20 cellular contexts compared by ENCODE assay signal in genomic region chr1:93906480-93906879, GRCh38. TPM values are rescaled to one million over a fixed set of nuclear protein-coding genes. Genes with fewer than 3 reads are reported as not detected.
DNase-seq lines count a peak whose midpoint lies in the region; ATAC-seq, FAIRE-seq and TF ChIP-seq lines count a peak whose summit lies in the region.
"Had no signal": no experiment of that assay in that cellular context is flagged by ENCODE, and none has a peak within 500 bp of the region (broad histone marks: within the 10 kb centered on the region; RNA-seq: fewer than 3 reads in every experiment).

No MANE protein-coding gene starts in this region.

- peaks cover 0 to 6% (median 0%) of the 10 kb centered on the region in 11 experiments; a peak in 3 of 22 replicates for H3K9me3 ChIP-seq in BLaER1 treated with 17β-estradiol and CSF1 and Interleukin-3, amounts not matched to agents 10 nM and 100 nM (replicated peaks in 1 of 11)
- H3K9me3 ChIP-seq in IMR-90 (ENCODE audit: control insufficient read depth, insufficient read depth, low read length), result no peaks in the 10 kb centered on the region
- peaks cover 2% of the 10 kb centered on the region; the same call in 1 of the 2 replicates for H3K9me3 ChIP-seq in K562 (replicated peaks; ENCODE audit: control insufficient read depth, insufficient read depth, low read depth, low read length)
- no peaks in the 10 kb centered on the region for H3K9me3 ChIP-seq in osteoblast (ENCODE audit: low read depth, low read length)
- H3K9me3 ChIP-seq in psoas muscle, result peaks cover 3% of the 10 kb centered on the region
- H3K9me3 ChIP-seq: ascending aorta, BE2C, testis had no signal

- ATAC-seq in IMR-90 (ENCODE audit: low read depth) (no peak), K562 (no peak), psoas muscle (no peak)
- ATAC-seq: activated CD8-positive, alpha-beta T cell treated with anti-CD3 and anti-CD28 coated beads, Interleukin-2, amount 10 ng/mL, durations not matched to agents 7 days and 5 days; heart left ventricle had no signal

- TF ChIP-seq RAD21 in IMR-90 (IDR thresholded peaks at IDR 0.05; ENCODE audit: low read length) (no peak), K562 (CRISPR knock-in tag; conservative IDR thresholded peaks at IDR 0.05 in 1 of 2, IDR thresholded peaks at IDR 0.05 in 1 of 2) (no peak)

- H3K14ac ChIP-seq in IMR-90 (replicated peaks; ENCODE audit: low read depth, low read length), result no peak overlapping the region

- H3K4me3 ChIP-seq in BLaER1 treated with 17β-estradiol and CSF1 and Interleukin-3, amounts not matched to agents 10 nM and 100 nM, result peak overlapping the region in 1 of 10 experiments; percentile 91; a peak in 1 of 20 replicates
- no peak overlapping the region for H3K4me3 ChIP-seq in IMR-90 (ENCODE audit: insufficient read depth, low read depth, low read length)
- H3K4me3 ChIP-seq in K562, result peak overlapping the region; percentile 98; the same call in 1 of the 2 replicates
- no peak overlapping the region for H3K4me3 ChIP-seq in osteoblast (ENCODE audit: insufficient read depth, low read length)
- no peak overlapping the region for H3K4me3 ChIP-seq in psoas muscle
- H3K4me3 ChIP-seq: coronary artery, heart left ventricle, testis had no signal

- H3K23ac ChIP-seq in IMR-90 (ENCODE audit: low read depth, low read length), result 0 out of 2 replicates have a peak overlapping the region, but pooled peaks have one; percentile 10

- no peak overlapping the region for H4K5ac ChIP-seq in IMR-90 (ENCODE audit: low read depth, low read length)

- no peak overlapping the region for H2AK9ac ChIP-seq in IMR-90 (replicated peaks; ENCODE audit: low read depth, low read length, poor library complexity)

- no peak overlapping the region for H3K56ac ChIP-seq in IMR-90 (ENCODE audit: extremely low read depth, insufficient read depth, low read length)

- DNase-seq in IMR-90 (no peak), K562 (ENCODE audit: extremely low read depth in 1 of 4, low spot score in 3 of 4) (no peak), osteoblast (ENCODE audit: insufficient read length, low spot score, missing footprints) (no peak), germinal center (ENCODE audit: low spot score) (no peak), psoas muscle (no peak), mesenteric fat pad (ENCODE audit: low spot score) (no peak), GM12891 (ENCODE audit: insufficient read length, low spot score) (no peak)
- DNase-seq: activated CD8-positive, alpha-beta T cell treated with anti-CD3 and anti-CD28 coated beads, Interleukin-2, amount 10 ng/mL, durations not matched to agents 7 days and 5 days; activated effector memory CD4-positive, alpha-beta T cell treated with anti-CD3 and anti-CD28 coated beads, Interleukin-2, amount 50 U/mL, for 16 hours; BE2C; DMS53; heart left ventricle; NCI-H1092; NCI-H82; stimulated activated CD4-positive, alpha-beta T cell treated with anti-CD3 and anti-CD28 coated beads, Interleukin-4, amount 100 ng/mL, for 4 hours; testis had no signal

- peaks cover 72% of the 10 kb centered on the region for H3K79me2 ChIP-seq in K562 (ENCODE audit: control insufficient read depth, insufficient read depth, low read length)
- peaks cover 57% of the 10 kb centered on the region for H3K79me2 ChIP-seq in osteoblast (ENCODE audit: insufficient read depth, low read length)

- BruUV-seq in IMR-90 (replicated peaks; lab: Mats Ljungman, UMichigan) (no TSS peak), K562 (replicated peaks; lab: Mats Ljungman, UMichigan) (no TSS peak)

- H4K91ac ChIP-seq in IMR-90 (ENCODE audit: insufficient read depth, low read depth, low read length), result no peak overlapping the region

- H3K4me1 ChIP-seq in BLaER1 treated with 17β-estradiol and CSF1 and Interleukin-3, amounts not matched to agents 10 nM and 100 nM, result peaks cover 34 to 57% (median 47%) of the 10 kb centered on the region in 10 experiments
- H3K4me1 ChIP-seq in IMR-90 (ENCODE audit: control insufficient read depth, insufficient read depth, low read length) (peaks cover 4% of the 10 kb centered on the region), K562 (replicated peaks in 1 of 2; ENCODE audit: control insufficient read depth in 2 of 2, insufficient read depth in 2 of 2, low read length in 2 of 2) (peaks cover 9 to 19% of the 10 kb centered on the region in 2 experiments; a peak in 4 of 5 replicates), osteoblast (ENCODE audit: insufficient read depth, low read length) (peaks cover 24% of the 10 kb centered on the region), psoas muscle (peaks cover 39% of the 10 kb centered on the region)
- H3K4me1 ChIP-seq: BE2C had no signal

- H3K9me1 ChIP-seq in IMR-90 (ENCODE audit: insufficient read depth, low read length), result peaks cover 3% of the 10 kb centered on the region; the same call in 1 of the 2 replicates
- no peaks in the 10 kb centered on the region for H3K9me1 ChIP-seq in K562 (ENCODE audit: control insufficient read depth, insufficient read depth, low read length)

- no peak overlapping the region for H2AFZ ChIP-seq in IMR-90 (replicated peaks; ENCODE audit: low read length, poor library complexity)
- no peak overlapping the region for H2AFZ ChIP-seq in K562 (ENCODE audit: low read depth, low read length)
- H2AFZ ChIP-seq in osteoblast (ENCODE audit: low read length), result no peak overlapping the region

- no peaks in the 10 kb centered on the region for H3K27me3 ChIP-seq in BLaER1 treated with 17β-estradiol and CSF1 and Interleukin-3, amounts not matched to agents 10 nM and 100 nM
- no peaks in the 10 kb centered on the region for H3K27me3 ChIP-seq in IMR-90 (ENCODE audit: control insufficient read depth, insufficient read depth, low read length)
- no peaks in the 10 kb centered on the region for H3K27me3 ChIP-seq in K562 (ENCODE audit: control insufficient read depth in 2 of 2, insufficient read depth in 2 of 2, low read length in 2 of 2)
- no peaks in the 10 kb centered on the region for H3K27me3 ChIP-seq in osteoblast (ENCODE audit: insufficient read depth, low read length)
- no peaks in the 10 kb centered on the region for H3K27me3 ChIP-seq in psoas muscle (ENCODE audit: insufficient read depth in 3 of 3, low read length in 2 of 3)
- H3K27me3 ChIP-seq: ascending aorta, BE2C, heart left ventricle, testis had no signal

- no peak overlapping the region for H2BK120ac ChIP-seq in IMR-90 (ENCODE audit: low read depth, low read length)

- H2AK5ac ChIP-seq in IMR-90 (ENCODE audit: low read depth, low read length), result no peak overlapping the region

- H4K20me1 ChIP-seq in BLaER1 treated with 17β-estradiol and CSF1 and Interleukin-3, amounts not matched to agents 10 nM and 100 nM, result peaks cover 0 to 74% (median 6%) of the 10 kb centered on the region in 11 experiments; a peak in 9 of 22 replicates
- peaks cover 47% of the 10 kb centered on the region; the same call in 1 of the 2 replicates for H4K20me1 ChIP-seq in IMR-90 (ENCODE audit: insufficient read depth, low read length)
- H4K20me1 ChIP-seq in K562 (replicated peaks; ENCODE audit: control insufficient read depth, insufficient read depth, low read length), result peaks cover 15% of the 10 kb centered on the region
- H4K20me1 ChIP-seq in osteoblast (ENCODE audit: insufficient read depth, low read length), result peaks cover 26% of the 10 kb centered on the region

- TF ChIP-seq POLR2A in IMR-90 (IDR thresholded peaks at IDR 0.05; ENCODE audit: low read depth, low read length), result no peak
- no peak for TF ChIP-seq POLR2A in K562 (conservative IDR thresholded peaks at IDR 0.05)
- no peak for TF ChIP-seq POLR2A in GM12891 (IDR thresholded peaks at IDR 0.05; ENCODE audit: low read depth, low read length)

- FAIRE-seq in K562 (lab: Jason Lieb, UNC) (no peak), GM12891 (lab: Jason Lieb, UNC) (no peak)
- FAIRE-seq: GM19239 had no signal

- in situ Hi-C loops in IMR-90 (cut with MboI; ENCODE audit: low sequenced_read_pairs) (no loop called here), K562 (cut with MboI) (no loop called here)

- dilution Hi-C loops in IMR-90 (cut with HindIII; ENCODE audit: low sequenced_read_pairs, unreplicated experiment), result no loop called here

- no CpG with 5 or more reads among the region's 3 CpGs for WGBS in IMR-90 (ENCODE audit: extremely low coverage in 2 of 2, insufficient read length in 1 of 2), 2 experiments
- WGBS in K562 (ENCODE audit: insufficient coverage, low coverage, missing lambda C conversion rate), result 62% methylated on average over 3 of the region's 3 CpGs
- WGBS in psoas muscle, 3 donors, result 94 to 97% (median 96%) methylated on average over 3 of the region's 3 CpGs

- H2BK15ac ChIP-seq in IMR-90 (ENCODE audit: low read depth, low read length), result no peak overlapping the region

- intact Hi-C loops in IMR-90 (cut with micrococcal nuclease), result loop anchor here (10.0 kb wide), 2 partner anchors 328 to 898 kb away; partner anchors contain the start of gene ARHGAP29
- intact Hi-C loops in K562 (cut with micrococcal nuclease), result no loop called here
- intact Hi-C loops in psoas muscle (cut with DNase I), result loop anchor here in 1 of 2 donors (5.0 kb wide), 1 partner anchor 61 kb away; no protein-coding TSS in a partner anchor

- POLR2A ChIA-PET in IMR-90 (lab: Charles Lee; ENCODE audit: unreplicated experiment), result no interaction called here
- POLR2A ChIA-PET in K562 (lab: Yijun Ruan, JAX), result interaction anchor here (2.3 kb wide), 1 partner anchor 27 kb away, joined by 10 read pairs; the partner anchor contains the start of gene DNTTIP2

- H2BK20ac ChIP-seq in IMR-90 (ENCODE audit: low read depth, low read length), result no peak overlapping the region

- H3K79me1 ChIP-seq in IMR-90 (ENCODE audit: low read depth in 1 of 2, low read length in 2 of 2), result peaks cover 6 to 55% of the 10 kb centered on the region in 2 experiments; a peak in 3 of 4 replicates

- H3K27ac ChIP-seq in BLaER1 treated with 17β-estradiol and CSF1 and Interleukin-3, amounts not matched to agents 10 nM and 100 nM, result no peak overlapping the region
- no peak overlapping the region for H3K27ac ChIP-seq in IMR-90 (ENCODE audit: insufficient read depth, low read length)
- no peak overlapping the region for H3K27ac ChIP-seq in K562 (ENCODE audit: extremely low read depth, low read depth, low read length)
- no peak overlapping the region for H3K27ac ChIP-seq in osteoblast (ENCODE audit: low read depth, low read length)
- H3K27ac ChIP-seq in psoas muscle, result no peak overlapping the region
- H3K27ac ChIP-seq: ascending aorta, coronary artery, heart left ventricle, testis had no signal

- peaks cover 0 to 21% (median 0%) of the 10 kb centered on the region in 11 experiments; a peak in 8 of 22 replicates for H3K36me3 ChIP-seq in BLaER1 treated with 17β-estradiol and CSF1 and Interleukin-3, amounts not matched to agents 10 nM and 100 nM
- H3K36me3 ChIP-seq in IMR-90 (ENCODE audit: control insufficient read depth, insufficient read depth, low read length) (no peaks in the 10 kb centered on the region), K562 (ENCODE audit: control insufficient read depth, insufficient read depth, low read length) (peaks cover 36% of the 10 kb centered on the region), osteoblast (ENCODE audit: insufficient read depth, low read length) (no peaks in the 10 kb centered on the region), psoas muscle (ENCODE audit: insufficient read depth in 1 of 2, low read depth in 1 of 2) (peaks cover 0 to 10% of the 10 kb centered on the region in 2 donors)
- H3K36me3 ChIP-seq: ascending aorta, BE2C had no signal

- H4K8ac ChIP-seq in IMR-90 (ENCODE audit: low read depth in 2 of 2, low read length in 2 of 2), result no peak overlapping the region

- no peak overlapping the region for H2BK5ac ChIP-seq in IMR-90 (ENCODE audit: low read depth, low read length, poor library complexity, severe bottlenecking)

- CTCF ChIA-PET in IMR-90 (lab: Yijun Ruan, JAX), result no interaction called here
- CTCF ChIA-PET in K562 (lab: Yijun Ruan, JAX; ENCODE audit: low intra/inter-chr PET ratio), result no interaction called here

- H3K4ac ChIP-seq in IMR-90 (ENCODE audit: low read depth, low read length), result no peak overlapping the region

- H3K18ac ChIP-seq in IMR-90 (ENCODE audit: low read depth, low read length), result no peak overlapping the region

- TF ChIP-seq EP300 in K562 (IDR thresholded peaks at IDR 0.05; ENCODE audit: low read length), result no peak

- 0 out of 22 replicates have a peak overlapping the region, but pooled peaks of 1 of the 11 experiments have one; percentile 96 for H3K9ac ChIP-seq in BLaER1 treated with 17β-estradiol and CSF1 and Interleukin-3, amounts not matched to agents 10 nM and 100 nM
- H3K9ac ChIP-seq in IMR-90 (ENCODE audit: low read depth, low read length) (no peak overlapping the region), K562 (ENCODE audit: insufficient read depth in 1 of 2, low read depth in 2 of 2, low read length in 2 of 2) (peak overlapping the region in 1 of 2 experiments; percentile 94; a peak in 2 of 4 replicates)

- no peak for TF ChIP-seq CTCF in IMR-90 (conservative IDR thresholded peaks at IDR 0.05; ENCODE audit: low read depth, low read length)
- TF ChIP-seq CTCF in K562 (IDR thresholded peaks at IDR 0.05 in 2 of 3, conservative IDR thresholded peaks at IDR 0.05 in 1 of 3; ENCODE audit: insufficient read depth in 2 of 3, low read depth in 1 of 3, low read length in 3 of 3), result no peak
- no peak for TF ChIP-seq CTCF in osteoblast (IDR thresholded peaks at IDR 0.05; ENCODE audit: extremely low read depth, low read depth, low read length)
- no peak for TF ChIP-seq CTCF in psoas muscle (IDR thresholded peaks at IDR 0.05)

- peak overlapping the region in 10 of 11 experiments; percentile 85 to 97 (median 91); a peak in 15 of 22 replicates for H3K4me2 ChIP-seq in BLaER1 treated with 17β-estradiol and CSF1 and Interleukin-3, amounts not matched to agents 10 nM and 100 nM
- H3K4me2 ChIP-seq in IMR-90 (ENCODE audit: low read depth, low read length) (peak overlapping the region; percentile 28; the same call in 1 of the 2 replicates), K562 (ENCODE audit: insufficient read depth, low read length) (peak overlapping the region; percentile 97; the same call in 1 of the 2 replicates), osteoblast (ENCODE audit: insufficient read depth, low read length) (peak overlapping the region; percentile 84)

RNA-seq across cellular contexts. Expression of gene GCLM, which starts 2.8 kb away (rescaled TPM):
- 18.3 and 20.1 TPM in 2 replicates for total RNA-seq in IMR-90 (2012; rRNA removed)
- polyA plus RNA-seq in IMR-90 (2012; rRNA removed), result 10.8 and 15.5 TPM in 2 replicates
- 2.3 and 2.5 TPM in 2 replicates for polyA plus RNA-seq in IMR-90 (2012; cell fraction: cytosol; rRNA removed)
- polyA plus RNA-seq in IMR-90 (2012; cell fraction: nucleus; rRNA removed; ENCODE audit: low replicate concordance), result 1.9 and 12.3 TPM in 2 replicates
- total RNA-seq in K562 (2011; cell fraction: chromatin; rRNA removed; ENCODE audit: low replicate concordance), result 21.3 and 58.7 TPM in 2 replicates
- total RNA-seq in K562 (2011; cell fraction: nucleolus; rRNA removed), result 21.2 and 23.3 TPM in 2 replicates
- total RNA-seq in K562 (2011; cell fraction: nucleoplasm; rRNA removed), result 34.2 and 65.9 TPM in 2 replicates
- 13.8 and 17.5 TPM in 2 replicates for total RNA-seq in K562 (2014; rRNA removed)
- total RNA-seq in K562 (2014; rRNA removed; fragmentation: Illumina TruSeq; extraction: Trizol), result 38.9 and 43.3 TPM in 2 replicates
- total RNA-seq in K562 (2015; rRNA removed; fragmentation: Illumina TruSeq; extraction: Trizol), result 22.3 and 24.5 TPM in 2 replicates
- 39.5 and 41.0 TPM in 2 replicates for total RNA-seq in K562 (2021)
- polyA plus RNA-seq in K562 (2011; rRNA removed), result 55.5 and 71.6 TPM in 2 replicates
- 10.4 and 18.6 TPM in 2 replicates for polyA plus RNA-seq in K562 (2011; cell fraction: cytosol; rRNA removed)
- polyA plus RNA-seq in K562 (2011; cell fraction: nucleus; rRNA removed), result 11.0 and 14.3 TPM in 2 replicates
- polyA plus RNA-seq in K562 (2012), result 23.6 and 39.2 TPM in 2 replicates
- polyA plus RNA-seq in K562 (2014; fragmentation: Illumina TruSeq; extraction: Trizol), result 27.3 and 32.8 TPM in 2 replicates
- polyA plus RNA-seq in K562 (2014; fragmentation: Nextera tagmentation; extraction: Ambion mirVana), result 1 to 10 TPM; 9.3 to 9.6 TPM
- polyA plus RNA-seq in K562 (2014; rRNA removed), result 16.2 and 18.2 TPM in 2 replicates
- polyA minus RNA-seq in K562 (2011; rRNA and poly(A)+ RNA removed), result 60.9 and 71.0 TPM in 2 replicates
- 25.4 and 28.6 TPM in 2 replicates for polyA minus RNA-seq in K562 (2011; cell fraction: cytosol; rRNA and poly(A)+ RNA removed)
- polyA minus RNA-seq in K562 (2011; cell fraction: nucleus; rRNA and poly(A)+ RNA removed), result 29.9 and 38.1 TPM in 2 replicates
- 23.0 and 27.5 TPM in 2 replicates for total RNA-seq in osteoblast
- total RNA-seq in psoas muscle, result 10 to 100 TPM; 38.9 to 54.7 (median 42.4) TPM
- 10 to 100 TPM; 22.8 to 63.9 (median 37.7) TPM for polyA plus RNA-seq in psoas muscle
- total RNA-seq in mesenteric fat pad, result 81.9 TPM
- polyA plus RNA-seq in GM12891 (2012; ENCODE audit: low read depth, missing spikeins), result 2.4 TPM

RNA-seq across cellular contexts. Expression of gene DNTTIP2, which starts 27.5 kb away (rescaled TPM):
- total RNA-seq in IMR-90 (2012; rRNA removed) (24.4 and 35.8 TPM in 2 replicates), K562 (2014; rRNA removed) (50.4 and 59.2 TPM in 2 replicates), K562 (2014; rRNA removed; fragmentation: Illumina TruSeq; extraction: Trizol) (106 and 136 TPM in 2 replicates), K562 (2015; rRNA removed; fragmentation: Illumina TruSeq; extraction: Trizol) (87.9 and 97.0 TPM in 2 replicates), K562 (2021) (85.2 and 91.9 TPM in 2 replicates), osteoblast (23.5 and 25.3 TPM in 2 replicates), psoas muscle (100 to 1,000 TPM in 1 of 4 donors, 10 to 100 TPM in 3; 41.9 to 107 (median 83.3) TPM), mesenteric fat pad (58.3 TPM)
- polyA plus RNA-seq in IMR-90 (2012; rRNA removed) (13.8 and 14.2 TPM in 2 replicates), K562 (2011; rRNA removed) (56.1 and 75.0 TPM in 2 replicates), K562 (2014; fragmentation: Illumina TruSeq; extraction: Trizol) (87.6 and 113 TPM in 2 replicates), K562 (2014; fragmentation: Nextera tagmentation; extraction: Ambion mirVana) (100 to 1,000 TPM; 113 to 138 TPM), K562 (2014; rRNA removed) (59.7 and 75.4 TPM in 2 replicates), psoas muscle (100 to 1,000 TPM in 2 of 3 donors, 10 to 100 TPM in 1; 47.8 to 145 (median 115) TPM)
- polyA plus RNA-seq in IMR-90 (2012; cell fraction: cytosol; rRNA removed), result 1.0 and 2.3 TPM in 2 replicates
- polyA plus RNA-seq in IMR-90 (2012; cell fraction: nucleus; rRNA removed; ENCODE audit: low replicate concordance), result 2.2 and 14.4 TPM in 2 replicates
- total RNA-seq in K562 (2011; cell fraction: chromatin; rRNA removed; ENCODE audit: low replicate concordance), result 50.5 and 141 TPM in 2 replicates
- total RNA-seq in K562 (2011; cell fraction: nucleolus; rRNA removed), result 40.2 and 49.0 TPM in 2 replicates
- 77.8 and 89.5 TPM in 2 replicates for total RNA-seq in K562 (2011; cell fraction: nucleoplasm; rRNA removed)
- polyA plus RNA-seq in K562 (2011; cell fraction: cytosol; rRNA removed), result 3.9 and 5.5 TPM in 2 replicates
- 140 and 149 TPM in 2 replicates for polyA plus RNA-seq in K562 (2011; cell fraction: nucleus; rRNA removed)
- polyA plus RNA-seq in K562 (2012), result 46.3 and 75.3 TPM in 2 replicates
- polyA minus RNA-seq in K562 (2011; rRNA and poly(A)+ RNA removed), result 119 and 126 TPM in 2 replicates
- polyA minus RNA-seq in K562 (2011; cell fraction: cytosol; rRNA and poly(A)+ RNA removed), result 15.1 and 17.9 TPM in 2 replicates
- 31.6 and 79.9 TPM in 2 replicates for polyA minus RNA-seq in K562 (2011; cell fraction: nucleus; rRNA and poly(A)+ RNA removed)
- 55.9 TPM for polyA plus RNA-seq in GM12891 (2012; ENCODE audit: low read depth, missing spikeins)

Comparison
In these comparisons a context has a peak if more than half of its experiments do, and no peak if none do; other contexts are left out.
1. H3K4me2 ChIP-seq: peak in every context shown above with its lines; median percentile 97 in K562; 91 in BLaER1 treated with 17β-estradiol and CSF1 and Interleukin-3, amounts not matched to agents 10 nM and 100 nM; 84 in osteoblast; 28 in IMR-90.